In the genomic region with DNA sequence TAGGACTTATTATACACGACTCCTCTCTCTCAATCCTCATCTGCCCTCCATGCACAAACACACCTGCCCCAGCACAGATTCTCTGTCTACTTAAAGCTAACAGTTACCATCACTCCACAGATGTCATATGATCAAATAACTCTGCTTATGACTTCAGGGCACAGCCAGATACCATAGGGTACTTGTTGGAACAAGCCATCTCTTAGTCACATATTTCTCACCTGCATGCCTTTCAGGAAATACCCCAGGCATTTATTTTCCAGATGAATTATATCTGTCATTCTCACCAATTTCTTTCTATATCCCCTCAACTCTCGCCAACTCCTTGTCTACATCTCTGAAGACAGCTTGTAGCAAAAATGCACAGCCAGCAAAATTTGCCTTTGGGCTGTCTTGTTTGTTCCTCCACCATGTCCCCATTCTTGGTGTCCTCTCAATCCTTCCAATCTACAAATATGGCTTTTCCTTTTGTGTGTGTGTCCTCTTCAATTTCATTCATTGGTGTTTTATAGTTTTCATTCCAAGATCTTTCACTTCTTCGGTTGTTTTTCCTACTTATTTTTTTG, we compare ENCODE assay signal across 17 cellular contexts.
"Had no signal": no experiment of that assay in that cellular context is flagged by ENCODE, and none has a peak within 500 bp of the region (broad histone marks: within the 10 kb centered on the region; RNA-seq: fewer than 3 reads in every experiment).

No MANE protein-coding gene starts in this region.

- H3K4me1 ChIP-seq: body of pancreas, pancreas had no signal

- H3K27ac Mint-ChIP-seq: activated CD4-positive, alpha-beta memory T cell treated with anti-CD3 and anti-CD28 coated beads, Interleukin-2, amount 10 ng/mL, durations not matched to agents 7 days and 5 days; activated naive CD4-positive, alpha-beta T cell treated with anti-CD3 and anti-CD28 coated beads, Interleukin-2, amount 50 U/mL, for 72 hours; immature natural killer cell; naive thymus-derived CD4-positive, alpha-beta T cell had no signal

- H3K4me3 ChIP-seq: body of pancreas, coronary artery, mucosa of descending colon, pancreas, thoracic aorta had no signal

- H3K4me3 Mint-ChIP-seq: activated CD4-positive, alpha-beta memory T cell treated with anti-CD3 and anti-CD28 coated beads, Interleukin-2, amount 10 ng/mL, durations not matched to agents 7 days and 5 days; activated T-cell treated with anti-CD3 and anti-CD28 coated beads, Interleukin-2, amount 50 U/mL, for 4 hours; central memory CD8-positive, alpha-beta T cell; immature natural killer cell; naive thymus-derived CD4-positive, alpha-beta T cell had no signal

- H3K9me3 ChIP-seq: mucosa of descending colon, pancreas had no signal

- FAIRE-seq: pancreas had no signal

- DNase-seq: activated CD4-positive, alpha-beta memory T cell treated with anti-CD3 and anti-CD28 coated beads, Interleukin-2, amount 10 ng/mL, durations not matched to agents 7 days and 5 days; activated CD4-positive, alpha-beta T cell treated with anti-CD3 and anti-CD28 coated beads for 4 hours; activated gamma-delta T cell; activated T-cell treated with anti-CD3 and anti-CD28 coated beads, Interleukin-2, amount 50 U/mL, for 4 hours; body of pancreas; foreskin melanocyte; head of caudate nucleus; immature natural killer cell; mucosa of descending colon; naive thymus-derived CD4-positive, alpha-beta T cell; pancreas; stimulated activated CD4-positive, alpha-beta T cell treated with anti-CD3 and anti-CD28 coated beads, Interleukin-1b, Interleukin-23, amount 100 ng/mL, for 48 hours; T-helper 2 cell had no signal

- ATAC-seq: activated naive CD4-positive, alpha-beta T cell treated with anti-CD3 and anti-CD28 coated beads, Interleukin-2, amount 50 U/mL, for 72 hours; activated T-cell treated with anti-CD3 and anti-CD28 coated beads, Interleukin-2, amount 50 U/mL, for 4 hours; body of pancreas; mucosa of descending colon; naive thymus-derived CD4-positive, alpha-beta T cell; pancreas had no signal

- H3K36me3 ChIP-seq: pancreas, thoracic aorta had no signal

- H3K4me1 Mint-ChIP-seq: activated CD4-positive, alpha-beta memory T cell treated with anti-CD3 and anti-CD28 coated beads, Interleukin-2, amount 10 ng/mL, durations not matched to agents 7 days and 5 days; central memory CD8-positive, alpha-beta T cell; immature natural killer cell; naive thymus-derived CD4-positive, alpha-beta T cell had no signal

- H3K27ac ChIP-seq: body of pancreas, coronary artery, pancreas, thoracic aorta had no signal
